9 cellular contexts compared by ENCODE assay signal in the genomic region with DNA sequence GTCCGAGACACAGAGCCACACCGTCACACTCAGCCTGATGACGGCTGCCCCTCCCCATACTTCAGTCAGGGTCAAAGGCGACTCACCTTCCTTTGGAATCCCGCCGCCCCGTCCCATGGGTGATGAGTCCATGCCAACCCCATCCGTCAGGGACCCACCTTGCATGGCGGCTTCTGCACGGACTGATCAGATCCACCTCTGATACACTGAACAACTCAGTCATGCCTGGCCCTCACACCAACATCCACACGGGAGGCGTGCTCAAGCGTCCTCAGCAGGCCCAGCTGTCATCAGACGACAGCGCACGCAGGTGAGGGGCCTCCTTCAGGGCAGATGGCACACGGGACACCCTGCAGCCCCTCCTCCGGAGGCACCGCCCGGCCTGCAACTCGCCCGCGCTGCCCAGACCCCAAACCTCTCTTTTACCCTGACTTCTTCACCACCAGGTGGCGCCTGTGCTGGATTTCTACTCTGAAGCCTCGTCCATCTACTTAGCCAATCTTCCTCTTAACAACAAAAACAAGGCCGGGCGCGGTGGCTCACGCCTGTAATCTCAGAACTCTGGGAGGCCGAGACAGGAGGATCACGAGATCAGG.
DNase-seq lines count a peak whose midpoint lies in the region; ATAC-seq, FAIRE-seq and TF ChIP-seq lines count a peak whose summit lies in the region.
"Had no signal": no experiment of that assay in that cellular context is flagged by ENCODE, and none has a peak within 500 bp of the region (broad histone marks: within the 10 kb centered on the region; RNA-seq: fewer than 3 reads in every experiment).

No MANE protein-coding gene starts in this region.

- H3K9me1 ChIP-seq in K562 (ENCODE audit: control insufficient read depth, insufficient read depth, low read length): no peaks in the 10 kb centered on the region

- POLR2A ChIA-PET in BJ (lab: Charles Lee): no interaction called here
- POLR2A ChIA-PET in PC-9 (lab: Charles Lee; ENCODE audit: unreplicated experiment): no interaction called here
- POLR2A ChIA-PET in K562 (lab: Yijun Ruan, JAX): no interaction called here

- no peaks in the 10 kb centered on the region for H3K9me2 ChIP-seq in PC-9 (ENCODE audit: insufficient read depth)

- TF ChIP-seq CTCF in BJ (IDR thresholded peaks at IDR 0.05; ENCODE audit: insufficient read depth, low read depth, low read length) (peak; percentile 55), PC-9 (conservative IDR thresholded peaks at IDR 0.05) (peak; percentile 83), K562 (IDR thresholded peaks at IDR 0.05 in 2 of 3, conservative IDR thresholded peaks at IDR 0.05 in 1 of 3; ENCODE audit: insufficient read depth in 2 of 3, low read depth in 1 of 3, low read length in 3 of 3) (peak; percentile 35 to 47 (median 46); a peak in 5 of 6 replicates), kidney epithelial cell (IDR thresholded peaks at IDR 0.05; ENCODE audit: insufficient read depth, low read length, poor library complexity, severe bottlenecking) (peak; percentile 22), transverse colon (IDR thresholded peaks at IDR 0.05) (peak; percentile 51 to 73 (median 56))

- H4K20me1 ChIP-seq in PC-9 (ENCODE audit: insufficient read depth) (peaks cover 33% of the 10 kb centered on the region), K562 (replicated peaks; ENCODE audit: control insufficient read depth, insufficient read depth, low read length) (no peaks in the 10 kb centered on the region)

- peaks cover 8% of the 10 kb centered on the region; the same call in 1 of the 2 replicates for H3K36me3 ChIP-seq in BJ (ENCODE audit: control insufficient read depth, insufficient read depth, low read length)
- no peaks in the 10 kb centered on the region for H3K36me3 ChIP-seq in PC-9 (ENCODE audit: low read depth)
- H3K36me3 ChIP-seq in K562 (ENCODE audit: control insufficient read depth, insufficient read depth, low read length): no peaks in the 10 kb centered on the region
- H3K36me3 ChIP-seq in kidney epithelial cell (ENCODE audit: control insufficient read depth, insufficient read depth, low read length): no peaks in the 10 kb centered on the region
- H3K36me3 ChIP-seq in transverse colon: no peaks in the 10 kb centered on the region

- H3K4me3 ChIP-seq in BJ (ENCODE audit: low read depth, low read length) (no peak overlapping the region), PC-9 (no peak overlapping the region), K562 (no peak overlapping the region), kidney epithelial cell (ENCODE audit: low read depth, low read length) (no peak overlapping the region), transverse colon (no peak overlapping the region)

- H2AFZ ChIP-seq in PC-9: no peak overlapping the region
- H2AFZ ChIP-seq in K562 (ENCODE audit: low read depth, low read length): no peak overlapping the region

- H3K4me2 ChIP-seq in PC-9: no peak overlapping the region
- no peak overlapping the region for H3K4me2 ChIP-seq in K562 (ENCODE audit: insufficient read depth, low read length)

- BruUV-seq in PC-9 (replicated peaks; lab: Mats Ljungman, UMichigan) (no TSS peak), K562 (replicated peaks; lab: Mats Ljungman, UMichigan) (no TSS peak)

- in situ Hi-C loops in K562 (cut with MboI): loop anchor here (5.0 kb wide), 1 partner anchor 301 kb away; no protein-coding TSS in a partner anchor
- in situ Hi-C loops in transverse colon (cut with MboI; ENCODE audit: low pct_ligation_motif_present in 1 of 4, low pct_unique_long_range_greater_than_20kb in 1 of 4, low sequenced_read_pairs in 3 of 4): loop anchor here in 3 of 4 donors (10.0 kb wide), 2 partner anchors 279 to 299 kb away; no protein-coding TSS in a partner anchor

- peaks cover 16% of the 10 kb centered on the region; the same call in 1 of the 2 replicates for H3F3A ChIP-seq in PC-9 (ENCODE audit: insufficient read depth, low read depth)

- H3K27me3 ChIP-seq in BJ (ENCODE audit: control insufficient read depth, insufficient read depth, low read length) (no peaks in the 10 kb centered on the region), PC-9 (ENCODE audit: insufficient read depth, low read depth) (no peaks in the 10 kb centered on the region), K562 (ENCODE audit: control insufficient read depth in 2 of 2, insufficient read depth in 2 of 2, low read length in 2 of 2) (peaks cover 0 to 7% of the 10 kb centered on the region in 2 experiments; a peak in 1 of 5 replicates), kidney epithelial cell (ENCODE audit: control insufficient read depth, insufficient read depth, low read length) (no peaks in the 10 kb centered on the region), transverse colon (no peaks in the 10 kb centered on the region)

- no peaks in the 10 kb centered on the region; the same call in 1 of the 2 replicates for H3K9me3 ChIP-seq in PC-9 (ENCODE audit: insufficient read depth, low read depth)
- H3K9me3 ChIP-seq in K562 (replicated peaks; ENCODE audit: control insufficient read depth, insufficient read depth, low read depth, low read length): no peaks in the 10 kb centered on the region
- no peaks in the 10 kb centered on the region for H3K9me3 ChIP-seq in transverse colon

- no peak for TF ChIP-seq POLR2A in K562 (conservative IDR thresholded peaks at IDR 0.05)
- TF ChIP-seq POLR2A in transverse colon (IDR thresholded peaks at IDR 0.05): no peak

- intact Hi-C loops in PC-9 (cut with micrococcal nuclease; ENCODE audit: unreplicated experiment): loop anchor here (2.0 kb wide), 1 partner anchor 215 kb away; no protein-coding TSS in a partner anchor
- intact Hi-C loops in K562 (cut with micrococcal nuclease): no loop called here
- intact Hi-C loops in transverse colon (cut with DNase I; ENCODE audit: low total_unique reads): no loop called here

- CTCF ChIA-PET in BJ (lab: Yijun Ruan, JAX): interaction anchor here (0.9 to 2.0 kb wide), 3 partner anchors 20 to 304 kb away, joined by 3 to 5 read pairs (median 4); no protein-coding TSS in a partner anchor
- CTCF ChIA-PET in PC-9 (lab: Charles Lee): no interaction called here
- CTCF ChIA-PET in K562 (lab: Yijun Ruan, JAX; ENCODE audit: low intra/inter-chr PET ratio): interaction anchor here (0.7 to 1.7 kb wide), 2 partner anchors 20 to 304 kb away, joined by 5 to 7 read pairs; no protein-coding TSS in a partner anchor

- TF ChIP-seq EP300 in K562 (IDR thresholded peaks at IDR 0.05; ENCODE audit: low read length): no peak
- no peak for TF ChIP-seq EP300 in transverse colon (IDR thresholded peaks at IDR 0.05; ENCODE audit: low read depth)

- H3K27ac ChIP-seq in PC-9: no peak overlapping the region
- H3K27ac ChIP-seq in K562 (ENCODE audit: extremely low read depth, low read depth, low read length): no peak overlapping the region
- no peak overlapping the region for H3K27ac ChIP-seq in transverse colon

- H3K9ac ChIP-seq in K562 (ENCODE audit: insufficient read depth in 1 of 2, low read depth in 2 of 2, low read length in 2 of 2): no peak overlapping the region

- DNase-seq in BJ (ENCODE audit: low read depth) (no peak), PC-9 (peak in 1 of 2 experiments; percentile 21), K562 (ENCODE audit: extremely low read depth in 1 of 4, low spot score in 3 of 4) (peak; percentile 28 to 46 (median 40)), kidney epithelial cell (ENCODE audit: low read depth) (no peak), transverse colon (peak; percentile 52), NCI-H2107 treated with DMSO at 0.1 percent for 48 hours (lab: John Stamatoyannopoulos, UW; ENCODE audit: unreplicated experiment) (no peak)

- 11% methylated on average over 12 of the region's 31 CpGs for WGBS in K562 (ENCODE audit: insufficient coverage, low coverage, missing lambda C conversion rate)
- WGBS in transverse colon (ENCODE audit: low coverage in 1 of 2), 2 donors: 69 to 73% methylated on average over 7 to 31 of the region's 31 CpGs

- ATAC-seq in GM21576 (IDR thresholded peaks at IDR 0.05; ENCODE audit: unreplicated experiment): peak; percentile 51
- peak; percentile 84 for ATAC-seq in K562
- no peak for ATAC-seq in GM18519 (IDR thresholded peaks at IDR 0.05; ENCODE audit: low FRiP score, unreplicated experiment)

- FAIRE-seq in K562 (lab: Jason Lieb, UNC): no peak
- FAIRE-seq: islet of Langerhans had no signal

- peak; percentile 13 to 36; a peak in 2 of 4 replicates for TF ChIP-seq RAD21 in K562 (CRISPR knock-in tag; conservative IDR thresholded peaks at IDR 0.05 in 1 of 2, IDR thresholded peaks at IDR 0.05 in 1 of 2)

- H3K79me2 ChIP-seq in PC-9 (ENCODE audit: low read depth): no peaks in the 10 kb centered on the region
- H3K79me2 ChIP-seq in K562 (ENCODE audit: control insufficient read depth, insufficient read depth, low read length): no peaks in the 10 kb centered on the region

- no peaks in the 10 kb centered on the region for H3K4me1 ChIP-seq in PC-9 (replicated peaks; ENCODE audit: insufficient read depth)
- 0 out of 5 replicates have a peak, but pooled peaks cover 0 to 3% of the 10 kb centered on the region in 2 experiments for H3K4me1 ChIP-seq in K562 (replicated peaks in 1 of 2; ENCODE audit: control insufficient read depth in 2 of 2, insufficient read depth in 2 of 2, low read length in 2 of 2)
- H3K4me1 ChIP-seq in transverse colon: no peaks in the 10 kb centered on the region

TF ChIP-seq in K562, 482 proteins besides CTCF, POLR2A, EP300 and RAD21:
- TF ChIP-seq HDAC2 (IDR thresholded peaks at IDR 0.05) (no peak), SMC3 (conservative IDR thresholded peaks at IDR 0.05; ENCODE audit: insufficient read depth, low read depth, low read length) (peak; percentile 39; the same call in 1 of the 2 replicates)

Comparison
In these comparisons a context has a peak if more than half of its experiments do, and no peak if none do; other contexts are left out.
1. DNase-seq: peak in K562 (4 of 4) and transverse colon (single experiment); none in BJ (single experiment), kidney epithelial cell (single experiment) and NCI-H2107 treated with DMSO at 0.1 percent for 48 hours (single experiment).
2. CTCF ChIP-seq: peak in every context shown above with its lines; median percentile 83 in PC-9; 56 in transverse colon; 55 in BJ; 46 in K562; 22 in kidney epithelial cell.